In the genomic region with DNA sequence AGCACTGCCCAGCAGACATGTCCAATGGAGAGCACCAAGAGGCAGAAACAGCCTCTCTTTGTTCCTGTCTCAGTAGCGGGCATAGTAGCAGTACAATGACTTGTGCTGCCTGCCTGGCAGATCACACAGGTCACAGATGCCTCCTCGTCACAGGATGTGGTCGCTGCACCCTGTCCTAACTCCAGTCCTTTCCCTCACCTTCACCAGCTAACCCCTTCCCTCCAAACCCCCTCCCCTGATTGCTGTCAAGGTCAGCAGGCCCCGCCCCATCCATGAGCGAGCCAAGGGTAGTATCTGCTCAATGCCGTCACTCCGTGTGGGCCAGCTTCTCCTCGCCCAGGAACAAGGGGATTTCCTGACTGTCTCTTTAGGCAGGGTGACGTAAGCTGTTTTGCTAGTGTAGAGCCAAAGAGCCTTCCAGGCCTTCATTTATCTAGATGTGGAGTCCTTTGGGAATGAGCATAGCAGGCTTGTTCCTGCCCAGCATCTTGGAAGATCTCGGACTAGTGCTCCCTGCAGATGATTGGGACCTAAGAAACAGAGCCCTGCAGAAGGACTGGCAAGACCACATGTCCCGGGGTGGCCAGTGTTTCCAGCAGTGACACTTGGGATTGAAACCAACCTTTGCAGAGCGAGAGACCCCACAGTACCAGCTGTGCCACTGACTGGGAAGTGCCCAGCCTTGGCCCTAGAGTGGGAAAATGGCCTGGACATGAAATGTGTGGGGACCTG, we compare ENCODE assay signal across 8 cellular contexts.
DNase-seq lines count a peak whose midpoint lies in the region; ATAC-seq and TF ChIP-seq lines count a peak whose summit lies in the region.

No MANE protein-coding gene starts in this region.

- no peak overlapping the region for H3K4me3 ChIP-seq in mammary epithelial cell (replicated peaks in 1 of 3; ENCODE audit: insufficient read depth in 1 of 3, low read depth in 2 of 3, low read length in 3 of 3)
- no peak overlapping the region for H3K4me3 ChIP-seq in mucosa of descending colon

- H3K4me1 Mint-ChIP-seq in stimulated activated memory B cell treated with anti-CD40 and anti-IgM and Interleukin-4, amounts not matched to agents 10 μg/mL and 1 μg/mL and 100 μg/mL, for 72 hours = peaks cover 79% of the 10 kb centered on the region

- peak overlapping the region; percentile 75 for H3K27ac Mint-ChIP-seq in stimulated activated memory B cell treated with anti-CD40 and anti-IgM and Interleukin-4, amounts not matched to agents 10 μg/mL and 1 μg/mL and 100 μg/mL, for 72 hours

- no peaks in the 10 kb centered on the region for H4K20me1 ChIP-seq in mammary epithelial cell (ENCODE audit: insufficient read depth, low read length)

- H3K4me1 ChIP-seq in mammary epithelial cell (ENCODE audit: insufficient read depth, low read length) (peaks cover 23% of the 10 kb centered on the region), mucosa of descending colon (ENCODE audit: low read depth) (peaks cover 11% of the 10 kb centered on the region)

- peaks cover 3% of the 10 kb centered on the region for H3K9me3 Mint-ChIP-seq in stimulated activated memory B cell treated with anti-CD40 and anti-IgM and Interleukin-4, amounts not matched to agents 10 μg/mL and 1 μg/mL and 100 μg/mL, for 72 hours

- H3K27me3 Mint-ChIP-seq in stimulated activated memory B cell treated with anti-CD40 and anti-IgM and Interleukin-4, amounts not matched to agents 10 μg/mL and 1 μg/mL and 100 μg/mL, for 72 hours = peaks cover 32% of the 10 kb centered on the region

- no peaks in the 10 kb centered on the region for H3K27me3 ChIP-seq in mammary epithelial cell (ENCODE audit: insufficient read depth, low read length)

- dilution Hi-C loops in mammary epithelial cell (cut with HindIII; ENCODE audit: low sequenced_read_pairs) = loop anchor here (5.0 kb wide), 1 partner anchor 70 kb away; no protein-coding TSS in a partner anchor

- intact Hi-C loops in mammary epithelial cell (cut with micrococcal nuclease) = no loop called here
- intact Hi-C loops in mucosa of descending colon (cut with DNase I, micrococcal nuclease) = no loop called here

- peak overlapping the region; percentile 55 for H3K4me3 Mint-ChIP-seq in stimulated activated memory B cell treated with anti-CD40 and anti-IgM and Interleukin-4, amounts not matched to agents 10 μg/mL and 1 μg/mL and 100 μg/mL, for 72 hours

- CTCF ChIA-PET in mammary epithelial cell (lab: Charles Lee; ENCODE audit: low non-redundant PET) = no interaction called here

- H3K9ac ChIP-seq in mammary epithelial cell (ENCODE audit: insufficient read depth, low read length) = no peak overlapping the region

- no peaks in the 10 kb centered on the region for H3K79me2 ChIP-seq in mammary epithelial cell (ENCODE audit: insufficient read depth, low read length)

- no TSS peak for BruUV-seq in mammary epithelial cell (replicated peaks; lab: Mats Ljungman, UMichigan)

- TF ChIP-seq CTCF in mammary epithelial cell (conservative IDR thresholded peaks at IDR 0.05 in 1 of 2, IDR thresholded peaks at IDR 0.05 in 1 of 2; ENCODE audit: extremely low read depth in 1 of 2, insufficient read depth in 1 of 2, low read depth in 1 of 2, low read length in 2 of 2) (no peak), mucosa of descending colon (IDR thresholded peaks at IDR 0.05) (no peak)

- peak; percentile 73 for ATAC-seq in mucosa of descending colon
- ATAC-seq in stimulated activated memory B cell treated with anti-CD40 and anti-IgM and Interleukin-4, amounts not matched to agents 10 μg/mL and 1 μg/mL and 100 μg/mL, for 72 hours = peak; percentile 83

- in situ Hi-C loops in mammary epithelial cell (cut with MboI; ENCODE audit: low sequenced_read_pairs in 2 of 2) = no loop called here

- no peaks in the 10 kb centered on the region for H3K9me3 ChIP-seq in mammary epithelial cell (replicated peaks; ENCODE audit: insufficient read depth, low read length)
- H3K9me3 ChIP-seq in mucosa of descending colon = no peaks in the 10 kb centered on the region

- WGBS in mammary epithelial cell (ENCODE audit: low coverage, missing lambda C conversion rate) = 20% methylated on average over 12 of the region's 12 CpGs

- peak overlapping the region; percentile 29 for H2AFZ ChIP-seq in mammary epithelial cell (ENCODE audit: low read depth, low read length)

- H3K36me3 ChIP-seq in mammary epithelial cell (ENCODE audit: insufficient read depth, low read length) (no peaks in the 10 kb centered on the region), mucosa of descending colon (ENCODE audit: low read depth) (no peaks in the 10 kb centered on the region)

- no peak overlapping the region for H3K27ac ChIP-seq in mammary epithelial cell (ENCODE audit: insufficient read depth, low read depth, low read length)

- DNase-seq in NCI-H510A treated with DMSO at 0.1 percent for 48 hours (lab: John Stamatoyannopoulos, UW) (peak; percentile 10), NCI-H510A (lab: John Stamatoyannopoulos, UW) (no peak), mammary epithelial cell (peak; percentile 65), mucosa of descending colon (peak; percentile 51 to 84 (median 62)), SIG-M5 treated with dmso at 0.1 percent for 504 hours (lab: John Stamatoyannopoulos, UW; ENCODE audit: unreplicated experiment) (no peak), NCI-H2029 treated with DMSO at 0.1 percent for 48 hours (lab: John Stamatoyannopoulos, UW) (no peak)
- peak; percentile 66 for DNase-seq in activated CD4-positive, alpha-beta T cell treated with anti-CD3 and anti-CD28 coated beads for 1 hour

- no peaks in the 10 kb centered on the region for H3K36me3 Mint-ChIP-seq in stimulated activated memory B cell treated with anti-CD40 and anti-IgM and Interleukin-4, amounts not matched to agents 10 μg/mL and 1 μg/mL and 100 μg/mL, for 72 hours

- no peak overlapping the region for H3K4me2 ChIP-seq in mammary epithelial cell (ENCODE audit: insufficient read depth, low read depth, low read length)

Comparison
In these comparisons a context has a peak if more than half of its experiments do, and no peak if none do; other contexts are left out.
1. DNase-seq: peak in NCI-H510A treated with DMSO at 0.1 percent for 48 hours (single experiment), activated CD4-positive, alpha-beta T cell treated with anti-CD3 and anti-CD28 coated beads for 1 hour (single experiment), mammary epithelial cell (single experiment) and mucosa of descending colon (3 of 3); none in NCI-H510A (single experiment), SIG-M5 treated with dmso at 0.1 percent for 504 hours (single experiment) and NCI-H2029 treated with DMSO at 0.1 percent for 48 hours (single experiment).